Comparison of ENCODE assay signal across 1 cellular context in the genomic region with DNA sequence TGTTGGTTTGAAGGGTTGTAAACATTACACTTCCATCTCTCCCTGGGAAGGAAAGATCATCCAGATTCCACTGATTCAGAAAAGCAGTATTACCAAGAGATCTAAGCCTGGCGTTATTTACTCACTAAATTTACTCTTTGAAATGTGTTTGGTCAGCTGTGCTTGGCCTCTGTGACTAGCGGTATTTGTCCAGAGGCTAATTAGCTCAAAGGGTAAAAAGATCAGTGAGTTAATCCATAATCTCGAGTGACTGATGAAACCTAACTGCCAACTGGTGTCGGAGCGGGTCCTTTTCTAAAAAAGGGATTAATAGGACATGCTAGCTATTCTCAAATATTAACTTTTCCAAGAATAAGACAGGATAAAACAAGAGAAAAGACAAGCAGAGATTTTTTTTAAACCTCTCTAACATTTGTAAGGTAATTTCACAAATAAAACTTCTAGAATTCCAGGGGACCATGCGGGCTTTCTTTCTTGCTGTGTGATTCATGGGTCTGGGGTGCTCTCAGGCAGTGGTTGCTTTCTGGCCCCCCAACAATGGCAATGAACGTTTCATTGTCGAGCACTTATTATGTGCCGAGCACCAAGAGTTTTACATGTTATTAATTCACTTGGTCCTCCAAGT.
TF ChIP-seq lines count a peak whose summit lies in the region.

No MANE protein-coding gene starts in this region.

TF ChIP-seq in HepG2, 621 proteins besides CTCF, POLR2A, EP300 and RAD21 (continued from another document and continues in another):
- TF ChIP-seq ZNF407 (CRISPR knock-in tag; IDR thresholded peaks at IDR 0.05; ENCODE audit: not compliant biosample characterization) (no peak), BCL6 (CRISPR knock-in tag; IDR thresholded peaks at IDR 0.05) (peak; percentile 96), ZNF138 (CRISPR knock-in tag; IDR thresholded peaks at IDR 0.05; ENCODE audit: low read depth) (no peak), ZSCAN29 (CRISPR knock-in tag; conservative IDR thresholded peaks at IDR 0.05) (peak; percentile 48; the same call in 1 of the 2 replicates), MAF1 (CRISPR knock-in tag; IDR thresholded peaks at IDR 0.05; ENCODE audit: borderline replicate concordance) (no peak), ZSCAN31 (CRISPR knock-in tag; IDR thresholded peaks at IDR 0.05; ENCODE audit: low read depth) (no peak), TCF7 (IDR thresholded peaks at IDR 0.05; ENCODE audit: low read depth) (peak; percentile 100), KDM6A (CRISPR knock-in tag; IDR thresholded peaks at IDR 0.05; ENCODE audit: low read depth) (peak; percentile 97), ZNF121 (CRISPR knock-in tag; IDR thresholded peaks at IDR 0.05) (0 out of 2 replicates have a peak, but pooled peaks have one; percentile 10), ATF2 (CRISPR knock-in tag; IDR thresholded peaks at IDR 0.05) (peak; percentile 91), ELF3 (CRISPR knock-in tag; IDR thresholded peaks at IDR 0.05) (peak; percentile 97), SP1 (IDR thresholded peaks at IDR 0.05) (no peak), SP1 (CRISPR knock-in tag; IDR thresholded peaks at IDR 0.05) (0 out of 2 replicates have a peak, but pooled peaks have one; percentile 29), ONECUT2 (CRISPR knock-in tag; IDR thresholded peaks at IDR 0.05) (peak; percentile 73), PPARG (CRISPR knock-in tag; conservative IDR thresholded peaks at IDR 0.05) (peak; percentile 98), ZNF362 (CRISPR knock-in tag; IDR thresholded peaks at IDR 0.05; ENCODE audit: borderline replicate concordance) (peak; percentile 94), TGIF2 (CRISPR knock-in tag; IDR thresholded peaks at IDR 0.05) (peak; percentile 84), ZSCAN9 (CRISPR knock-in tag; IDR thresholded peaks at IDR 0.05; ENCODE audit: borderline replicate concordance) (peak; percentile 18; the same call in 1 of the 2 replicates), ZBTB42 (CRISPR knock-in tag; IDR thresholded peaks at IDR 0.05) (no peak), ZSCAN21 (CRISPR knock-in tag; IDR thresholded peaks at IDR 0.05; ENCODE audit: borderline replicate concordance) (no peak), LCORL (IDR thresholded peaks at IDR 0.05) (peak; percentile 40; the same call in 1 of the 2 replicates), LCORL (CRISPR knock-in tag; IDR thresholded peaks at IDR 0.05) (no peak), CREM (IDR thresholded peaks at IDR 0.05) (peak; percentile 97), CREM (CRISPR knock-in tag; IDR thresholded peaks at IDR 0.05) (no peak), ZNF468 (CRISPR knock-in tag; IDR thresholded peaks at IDR 0.05) (no peak), PITX1 (CRISPR knock-in tag; IDR thresholded peaks at IDR 0.05) (peak; percentile 99), TAF1 (CRISPR knock-in tag; IDR thresholded peaks at IDR 0.05) (no peak), NFIC (IDR thresholded peaks at IDR 0.05; ENCODE audit: low read length) (peak; percentile 99), ZNF331 (CRISPR knock-in tag; IDR thresholded peaks at IDR 0.05) (peak; percentile 81), FOXK1 (CRISPR knock-in tag; IDR thresholded peaks at IDR 0.05; ENCODE audit: borderline replicate concordance, low read depth) (peak; percentile 95), ZNF12 (CRISPR knock-in tag; IDR thresholded peaks at IDR 0.05) (peak; percentile 66), ZNF652 (CRISPR knock-in tag; IDR thresholded peaks at IDR 0.05; ENCODE audit: borderline replicate concordance, low read depth) (peak; percentile 67), HNF4A (CRISPR knock-in tag; IDR thresholded peaks at IDR 0.05) (peak; percentile 97), MXI1 (IDR thresholded peaks at IDR 0.05; ENCODE audit: borderline replicate concordance, low read depth, low read length) (peak; percentile 46; the same call in 1 of the 3 replicates), ZNF557 (CRISPR knock-in tag; IDR thresholded peaks at IDR 0.05) (no peak), CEBPG (CRISPR knock-in tag; IDR thresholded peaks at IDR 0.05) (peak; percentile 87), NFE2L1 (CRISPR knock-in tag; IDR thresholded peaks at IDR 0.05; ENCODE audit: borderline replicate concordance) (no peak), ISL2 (CRISPR knock-in tag; IDR thresholded peaks at IDR 0.05) (peak; percentile 100), IKZF5 (CRISPR knock-in tag; IDR thresholded peaks at IDR 0.05) (peak; percentile 48), NR2F6 (IDR thresholded peaks at IDR 0.05) (peak; percentile 98), NR2F6 (CRISPR knock-in tag; IDR thresholded peaks at IDR 0.05) (peak; percentile 94), NKX3-1 (CRISPR knock-in tag; IDR thresholded peaks at IDR 0.05) (peak; percentile 45; the same call in 1 of the 2 replicates)
- TF ChIP-seq, protein P1, sequence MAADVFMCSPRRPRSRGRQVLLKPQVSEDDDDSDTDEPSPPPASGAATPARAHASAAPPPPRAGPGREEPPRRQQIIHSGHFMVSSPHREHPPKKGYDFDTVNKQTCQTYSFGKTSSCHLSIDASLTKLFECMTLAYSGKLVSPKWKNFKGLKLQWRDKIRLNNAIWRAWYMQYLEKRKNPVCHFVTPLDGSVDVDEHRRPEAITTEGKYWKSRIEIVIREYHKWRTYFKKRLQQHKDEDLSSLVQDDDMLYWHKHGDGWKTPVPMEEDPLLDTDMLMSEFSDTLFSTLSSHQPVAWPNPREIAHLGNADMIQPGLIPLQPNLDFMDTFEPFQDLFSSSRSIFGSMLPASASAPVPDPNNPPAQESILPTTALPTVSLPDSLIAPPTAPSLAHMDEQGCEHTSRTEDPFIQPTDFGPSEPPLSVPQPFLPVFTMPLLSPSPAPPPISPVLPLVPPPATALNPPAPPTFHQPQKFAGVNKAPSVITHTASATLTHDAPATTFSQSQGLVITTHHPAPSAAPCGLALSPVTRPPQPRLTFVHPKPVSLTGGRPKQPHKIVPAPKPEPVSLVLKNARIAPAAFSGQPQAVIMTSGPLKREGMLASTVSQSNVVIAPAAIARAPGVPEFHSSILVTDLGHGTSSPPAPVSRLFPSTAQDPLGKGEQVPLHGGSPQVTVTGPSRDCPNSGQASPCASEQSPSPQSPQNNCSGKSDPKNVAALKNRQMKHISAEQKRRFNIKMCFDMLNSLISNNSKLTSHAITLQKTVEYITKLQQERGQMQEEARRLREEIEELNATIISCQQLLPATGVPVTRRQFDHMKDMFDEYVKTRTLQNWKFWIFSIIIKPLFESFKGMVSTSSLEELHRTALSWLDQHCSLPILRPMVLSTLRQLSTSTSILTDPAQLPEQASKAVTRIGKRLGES (CRISPR knock-in tag; IDR thresholded peaks at IDR 0.05; ENCODE audit: borderline replicate concordance) = no peak
- TF ChIP-seq, protein P2, sequence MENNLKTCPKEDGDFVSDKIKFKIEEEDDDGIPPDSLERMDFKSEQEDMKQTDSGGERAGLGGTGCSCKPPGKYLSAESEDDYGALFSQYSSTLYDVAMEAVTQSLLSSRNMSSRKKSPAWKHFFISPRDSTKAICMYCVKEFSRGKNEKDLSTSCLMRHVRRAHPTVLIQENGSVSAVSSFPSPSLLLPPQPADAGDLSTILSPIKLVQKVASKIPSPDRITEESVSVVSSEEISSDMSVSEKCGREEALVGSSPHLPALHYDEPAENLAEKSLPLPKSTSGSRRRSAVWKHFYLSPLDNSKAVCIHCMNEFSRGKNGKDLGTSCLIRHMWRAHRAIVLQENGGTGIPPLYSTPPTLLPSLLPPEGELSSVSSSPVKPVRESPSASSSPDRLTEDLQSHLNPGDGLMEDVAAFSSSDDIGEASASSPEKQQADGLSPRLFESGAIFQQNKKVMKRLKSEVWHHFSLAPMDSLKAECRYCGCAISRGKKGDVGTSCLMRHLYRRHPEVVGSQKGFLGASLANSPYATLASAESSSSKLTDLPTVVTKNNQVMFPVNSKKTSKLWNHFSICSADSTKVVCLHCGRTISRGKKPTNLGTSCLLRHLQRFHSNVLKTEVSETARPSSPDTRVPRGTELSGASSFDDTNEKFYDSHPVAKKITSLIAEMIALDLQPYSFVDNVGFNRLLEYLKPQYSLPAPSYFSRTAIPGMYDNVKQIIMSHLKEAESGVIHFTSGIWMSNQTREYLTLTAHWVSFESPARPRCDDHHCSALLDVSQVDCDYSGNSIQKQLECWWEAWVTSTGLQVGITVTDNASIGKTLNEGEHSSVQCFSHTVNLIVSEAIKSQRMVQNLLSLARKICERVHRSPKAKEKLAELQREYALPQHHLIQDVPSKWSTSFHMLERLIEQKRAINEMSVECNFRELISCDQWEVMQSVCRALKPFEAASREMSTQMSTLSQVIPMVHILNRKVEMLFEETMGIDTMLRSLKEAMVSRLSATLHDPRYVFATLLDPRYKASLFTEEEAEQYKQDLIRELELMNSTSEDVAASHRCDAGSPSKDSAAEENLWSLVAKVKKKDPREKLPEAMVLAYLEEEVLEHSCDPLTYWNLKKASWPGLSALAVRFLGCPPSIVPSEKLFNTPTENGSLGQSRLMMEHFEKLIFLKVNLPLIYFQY (CRISPR knock-in tag; IDR thresholded peaks at IDR 0.05; ENCODE audit: borderline replicate concordance) = peak; percentile 15; the same call in 1 of the 2 replicates
